19 cellular contexts compared by ENCODE assay signal in genomic region chr4:23483320-23483958, GRCh38.
DNase-seq lines count a peak whose midpoint lies in the region; ATAC-seq and TF ChIP-seq lines count a peak whose summit lies in the region.
"Had no signal": no experiment of that assay in that cellular context is flagged by ENCODE, and none has a peak within 500 bp of the region (broad histone marks: within the 10 kb centered on the region; RNA-seq: fewer than 3 reads in every experiment).

No MANE protein-coding gene starts in this region.

- no peak overlapping the region for H3K4me3 ChIP-seq in right atrium auricular region
- no peak overlapping the region for H3K4me3 ChIP-seq in heart right ventricle
- no peak overlapping the region for H3K4me3 ChIP-seq in CD8-positive, alpha-beta T cell (ENCODE audit: low read depth, low read length)
- H3K4me3 ChIP-seq: PC-9 had no signal

- CTCF ChIA-PET in CD8-positive, alpha-beta T cell (lab: Charles Lee): no interaction called here

- no peaks in the 10 kb centered on the region for H3K27me3 Mint-ChIP-seq in CD8-positive, alpha-beta T cell (ENCODE audit: low read depth)
- H3K27me3 Mint-ChIP-seq in nephron progenitor cell (ENCODE audit: low read depth, poor library complexity): no peaks in the 10 kb centered on the region
- H3K27me3 Mint-ChIP-seq: IgD-negative memory B cell had no signal

- H3K27ac Mint-ChIP-seq in CD8-positive, alpha-beta T cell: no peak overlapping the region
- H3K27ac Mint-ChIP-seq in nephron progenitor cell: no peak overlapping the region
- H3K27ac Mint-ChIP-seq: IgD-negative memory B cell had no signal

- peaks cover 0 to 15% of the 10 kb centered on the region in 2 donors for H3K4me1 ChIP-seq in right atrium auricular region
- peaks cover 0 to 16% (median 4%) of the 10 kb centered on the region in 9 donors for H3K4me1 ChIP-seq in heart right ventricle
- H3K4me1 ChIP-seq in CD8-positive, alpha-beta T cell (ENCODE audit: insufficient read depth, low read length): no peaks in the 10 kb centered on the region

- H3K4me1 Mint-ChIP-seq in CD8-positive, alpha-beta T cell (ENCODE audit: low read depth): no peaks in the 10 kb centered on the region
- H3K4me1 Mint-ChIP-seq in nephron progenitor cell: peaks cover 12% of the 10 kb centered on the region
- H3K4me1 Mint-ChIP-seq: IgD-negative memory B cell had no signal

- no peaks in the 10 kb centered on the region for H3K9me3 ChIP-seq in right atrium auricular region
- H3K9me3 ChIP-seq in heart right ventricle: no peaks in the 10 kb centered on the region
- no peaks in the 10 kb centered on the region for H3K9me3 ChIP-seq in CD8-positive, alpha-beta T cell (ENCODE audit: low read length)

- POLR2A ChIA-PET in CD8-positive, alpha-beta T cell (lab: Charles Lee): no interaction called here

- TF ChIP-seq CTCF in right atrium auricular region (IDR thresholded peaks at IDR 0.05): no peak
- TF ChIP-seq CTCF in heart right ventricle (IDR thresholded peaks at IDR 0.05): no peak
- no peak for TF ChIP-seq CTCF in omental fat pad (IDR thresholded peaks at IDR 0.05)
- no peak for TF ChIP-seq CTCF in CD8-positive, alpha-beta T cell (IDR thresholded peaks at IDR 0.05)
- TF ChIP-seq CTCF in nephron progenitor cell (IDR thresholded peaks at IDR 0.05): no peak

- WGBS in heart right ventricle, 2 donors: 41 to 52% methylated on average over 5 of the region's 5 CpGs

- H3K36me3 ChIP-seq in right atrium auricular region: no peaks in the 10 kb centered on the region
- no peaks in the 10 kb centered on the region for H3K36me3 ChIP-seq in heart right ventricle
- no peaks in the 10 kb centered on the region for H3K36me3 ChIP-seq in CD8-positive, alpha-beta T cell (ENCODE audit: insufficient read depth, low read length)

- no peak overlapping the region for H3K4me3 Mint-ChIP-seq in CD8-positive, alpha-beta T cell
- no peak overlapping the region for H3K4me3 Mint-ChIP-seq in nephron progenitor cell
- H3K4me3 Mint-ChIP-seq: IgD-negative memory B cell had no signal

- H3K27me3 ChIP-seq in right atrium auricular region (no peaks in the 10 kb centered on the region), heart right ventricle (no peaks in the 10 kb centered on the region)
- H3K27me3 ChIP-seq in CD8-positive, alpha-beta T cell (ENCODE audit: insufficient read depth, low read length): no peaks in the 10 kb centered on the region

- H3K9me3 Mint-ChIP-seq in CD8-positive, alpha-beta T cell: peaks cover 4% of the 10 kb centered on the region
- H3K9me3 Mint-ChIP-seq in nephron progenitor cell: no peaks in the 10 kb centered on the region

- H3K36me3 Mint-ChIP-seq in CD8-positive, alpha-beta T cell: no peaks in the 10 kb centered on the region
- H3K36me3 Mint-ChIP-seq in nephron progenitor cell (ENCODE audit: low read depth): no peaks in the 10 kb centered on the region
- H3K36me3 Mint-ChIP-seq: IgD-negative memory B cell had no signal

- DNase-seq in Right ventricle myocardium superior (no peak), right atrium auricular region (ENCODE audit: low spot score) (no peak), heart right ventricle (no peak), omental fat pad (ENCODE audit: low spot score) (no peak), NCI-H226 (no peak), nephron progenitor cell (no peak)
- no peak for DNase-seq in CD8-positive, alpha-beta T cell
- DNase-seq: 8988T, DMS153, DND-41, MM.1S, NCI-H2029, NCI-H526 treated with DMSO at 0.1 percent for 48 hours, PC-9, SHP77 treated with DMSO at 0.1 percent for 48 hours had no signal

- ATAC-seq in Right ventricle myocardium superior (ENCODE audit: poor library complexity) (peak; percentile 79), heart right ventricle (peak in 6 of 8 donors; percentile 38 to 72 (median 50)), omental fat pad (ENCODE audit: low FRiP score) (peak; percentile 33)
- no peak for ATAC-seq in CD8-positive, alpha-beta T cell
- ATAC-seq: HCT116 had no signal

- peak overlapping the region in 1 of 2 donors; percentile 13 for H3K27ac ChIP-seq in right atrium auricular region
- no peak overlapping the region for H3K27ac ChIP-seq in heart right ventricle
- H3K27ac ChIP-seq in CD8-positive, alpha-beta T cell (ENCODE audit: low read depth, low read length): no peak overlapping the region
- H3K27ac ChIP-seq: HL-60, KMS-11, PC-9 had no signal

- intact Hi-C loops in Right ventricle myocardium superior (cut with DNase I): no loop called here
- intact Hi-C loops in heart right ventricle (cut with DNase I): no loop called here
- intact Hi-C loops in CD8-positive, alpha-beta T cell (cut with DNase I, micrococcal nuclease): no loop called here
